11 cellular contexts compared by ENCODE assay signal in genomic region chr5:15502208-15502607, GRCh38.
DNase-seq lines count a peak whose midpoint lies in the region; ATAC-seq, FAIRE-seq and TF ChIP-seq lines count a peak whose summit lies in the region.
"Had no signal": no experiment of that assay in that cellular context is flagged by ENCODE, and none has a peak within 500 bp of the region (broad histone marks: within the 10 kb centered on the region; RNA-seq: fewer than 3 reads in every experiment).

No MANE protein-coding gene starts in this region.

- POLR2A ChIA-PET in HEK293T (lab: Yijun Ruan, JAX) = no interaction called here

- H3K27ac ChIP-seq in SK-N-MC = no peak overlapping the region

- H3K4me3 ChIP-seq in SK-N-MC (peak overlapping the region; percentile 43), retinal pigment epithelial cell (ENCODE audit: low read length) (peak overlapping the region; percentile 83)

- no peak for ATAC-seq in HG03521 (IDR thresholded peaks at IDR 0.05; ENCODE audit: unreplicated experiment)

- no peak overlapping the region for H3K9ac ChIP-seq in SK-N-MC (ENCODE audit: insufficient read length)

- FAIRE-seq in GM19239 (lab: Jason Lieb, UNC) = no peak
- FAIRE-seq: D721Med had no signal

- no peaks in the 10 kb centered on the region for H3K36me3 ChIP-seq in SK-N-MC (ENCODE audit: insufficient read depth, low read length)

- DNase-seq in AG20443 (ENCODE audit: low spot score) (peak; percentile 35), SK-N-MC (ENCODE audit: low read depth, low spot score) (no peak), foreskin melanocyte (peak; percentile 46), retinal pigment epithelial cell (ENCODE audit: low read depth) (no peak), NCI-H1930 (lab: John Stamatoyannopoulos, UW) (no peak), GM19239 (ENCODE audit: insufficient read length, low spot score) (no peak), HEK293T (ENCODE audit: extremely low spot score) (no peak)
- DNase-seq: erythroblast, naive B cell had no signal

- CTCF ChIA-PET in HEK293T (lab: Yijun Ruan, JAX) = no interaction called here

- no peaks in the 10 kb centered on the region for H3K9me3 ChIP-seq in SK-N-MC (ENCODE audit: low read depth, low read length)

- TF ChIP-seq CTCF in retinal pigment epithelial cell (conservative IDR thresholded peaks at IDR 0.05; ENCODE audit: low read depth, low read length) = no peak

TF ChIP-seq in HEK293T, 16 proteins besides CTCF, POLR2A, EP300 and RAD21:
- TF ChIP-seq BHLHE40 (IDR thresholded peaks at IDR 0.05; ENCODE audit: borderline replicate concordance) (no peak), FOXM1 (IDR thresholded peaks at IDR 0.05; ENCODE audit: borderline replicate concordance) (no peak), ELF4 (IDR thresholded peaks at IDR 0.05) (no peak), L3MBTL2 (conservative IDR thresholded peaks at IDR 0.05) (no peak), FOXK2 (IDR thresholded peaks at IDR 0.05) (no peak), NFRKB (IDR thresholded peaks at IDR 0.05) (no peak), CTBP1 (IDR thresholded peaks at IDR 0.05; ENCODE audit: borderline replicate concordance) (no peak), SUZ12 (IDR thresholded peaks at IDR 0.05) (no peak), ZNF384 (IDR thresholded peaks at IDR 0.05) (no peak), SP1 (IDR thresholded peaks at IDR 0.05) (no peak), LEF1 (IDR thresholded peaks at IDR 0.05; ENCODE audit: borderline replicate concordance) (no peak), TARDBP (IDR thresholded peaks at IDR 0.05) (no peak)

Comparison
In these comparisons a context has a peak if more than half of its experiments do, and no peak if none do; other contexts are left out.
1. DNase-seq: peak in AG20443 (single experiment) and foreskin melanocyte (single experiment); none in SK-N-MC (single experiment), retinal pigment epithelial cell (single experiment), NCI-H1930 (0 of 2), GM19239 (single experiment) and HEK293T (single experiment).